ENCODE assay signal across 8 cellular contexts in genomic region chr7:135281363-135281949, GRCh38. TPM values are rescaled to one million over a fixed set of nuclear protein-coding genes. Genes with fewer than 3 reads are reported as not detected.
DNase-seq lines count a peak whose midpoint lies in the region; ATAC-seq lines count a peak whose summit lies in the region.

No MANE protein-coding gene starts in this region.

- no peak overlapping the region for H2BK15ac ChIP-seq in mesendoderm (replicated peaks; ENCODE audit: low read depth)

- H3K4me3 ChIP-seq in effector memory CD4-positive, alpha-beta T cell (ENCODE audit: insufficient read depth, low read depth, low read length, poor library complexity, severe bottlenecking) = no peak overlapping the region
- no peak overlapping the region for H3K4me3 ChIP-seq in mesendoderm (ENCODE audit: low read length)

- no CpG with 5 or more reads among the region's 7 CpGs for WGBS in mesendoderm (ENCODE audit: extremely low coverage, insufficient coverage, low lambda C conversion rate)

- H3K9me3 ChIP-seq in effector memory CD4-positive, alpha-beta T cell (ENCODE audit: control insufficient read depth, low read length) = no peaks in the 10 kb centered on the region

- no peak overlapping the region for H3K56ac ChIP-seq in mesendoderm (ENCODE audit: low read length)

- H3K4ac ChIP-seq in mesendoderm (ENCODE audit: low read depth, low read length) = no peak overlapping the region

- no peak overlapping the region for H2AK5ac ChIP-seq in mesendoderm (ENCODE audit: low read length)

- no peak overlapping the region for H3K4me2 ChIP-seq in mesendoderm (ENCODE audit: low read length)

- H3K18ac ChIP-seq in mesendoderm (ENCODE audit: low read length) = no peak overlapping the region

- peaks cover 9% of the 10 kb centered on the region for H3K4me1 ChIP-seq in effector memory CD4-positive, alpha-beta T cell (ENCODE audit: control insufficient read depth, insufficient read depth, low read length, poor library complexity, severe bottlenecking)
- no peaks in the 10 kb centered on the region for H3K4me1 ChIP-seq in mesendoderm (ENCODE audit: control insufficient read depth, low read depth, low read length)

- DNase-seq in COLO668 (lab: John Stamatoyannopoulos, UW; ENCODE audit: unreplicated experiment) (peak; percentile 78), NCI-H748 treated with DMSO at 0.1 percent for 48 hours (lab: John Stamatoyannopoulos, UW) (peak; percentile 69), mesendoderm (peak; percentile 88)
- peak; percentile 74 to 83 for DNase-seq in activated CD4-positive, alpha-beta T cell treated with anti-CD3 and anti-CD28 coated beads, Interleukin-2, amount 50 U/mL, for 48 hours
- DNase-seq in effector memory CD4-positive, alpha-beta T cell = peak; percentile 51 to 70 (median 55)
- peak; percentile 43 to 63 for DNase-seq in stimulated activated CD8-positive, alpha-beta memory T cell treated with anti-CD3 and anti-CD28 coated beads, Interleukin-2, amount 100 ng/mL, for 48 hours (ENCODE audit: low read depth in 2 of 2)

- H2BK120ac ChIP-seq in mesendoderm (ENCODE audit: low read depth, low read length) = no peak overlapping the region

- no peak overlapping the region for H3K9ac ChIP-seq in mesendoderm (ENCODE audit: low read length)

- no peaks in the 10 kb centered on the region for H3K79me2 ChIP-seq in mesendoderm (ENCODE audit: control insufficient read depth, insufficient read depth, low read length)

- no peak overlapping the region for H4K5ac ChIP-seq in mesendoderm (ENCODE audit: low read length)

- ATAC-seq in GM19455 (IDR thresholded peaks at IDR 0.05; ENCODE audit: unreplicated experiment) (peak; percentile 100), HG03565 (IDR thresholded peaks at IDR 0.05; ENCODE audit: unreplicated experiment) (peak; percentile 96)

- no peak overlapping the region for H4K8ac ChIP-seq in mesendoderm (ENCODE audit: low read depth, low read length)

- no peak overlapping the region for H3K23ac ChIP-seq in mesendoderm (ENCODE audit: low read length)

- no peaks in the 10 kb centered on the region for H3K79me1 ChIP-seq in mesendoderm (ENCODE audit: low read length)

- no peak overlapping the region for H3K27ac ChIP-seq in effector memory CD4-positive, alpha-beta T cell (ENCODE audit: insufficient read depth, low read length, poor library complexity, severe bottlenecking)
- no peak overlapping the region for H3K27ac ChIP-seq in mesendoderm (ENCODE audit: low read depth, low read length)

- H3K36me3 ChIP-seq in effector memory CD4-positive, alpha-beta T cell (ENCODE audit: control insufficient read depth, insufficient read depth, low read length) = no peaks in the 10 kb centered on the region
- H3K36me3 ChIP-seq in mesendoderm (ENCODE audit: control insufficient read depth, insufficient read depth, low read length) = no peaks in the 10 kb centered on the region

- H3K27me3 ChIP-seq in effector memory CD4-positive, alpha-beta T cell (replicated peaks; ENCODE audit: control insufficient read depth, insufficient read depth, low read length, poor library complexity, severe bottlenecking) = no peaks in the 10 kb centered on the region
- no peaks in the 10 kb centered on the region for H3K27me3 ChIP-seq in mesendoderm (ENCODE audit: insufficient read depth, low read length, poor library complexity)

- H2BK5ac ChIP-seq in mesendoderm (ENCODE audit: low read length) = no peak overlapping the region

RNA-seq across cellular contexts. Expression of gene STRA8, which starts 47.8 kb away (rescaled TPM):
- polyA plus RNA-seq in mesendoderm (2013, experiment 1 of 2) = not detected
- not detected for polyA plus RNA-seq in mesendoderm (2013, experiment 2 of 2)
